In genomic region chrX:20284992-20285391, GRCh38 we compare ENCODE assay signal across 20 cellular contexts. TPM values are rescaled to one million over a fixed set of nuclear protein-coding genes. Genes with fewer than 3 reads are reported as not detected.
DNase-seq lines count a peak whose midpoint lies in the region; ATAC-seq, FAIRE-seq and TF ChIP-seq lines count a peak whose summit lies in the region.
"Had no signal": no experiment of that assay in that cellular context is flagged by ENCODE, and none has a peak within 500 bp of the region (broad histone marks: within the 10 kb centered on the region; RNA-seq: fewer than 3 reads in every experiment).

No MANE protein-coding gene starts in this region.

- H2AFZ ChIP-seq in PC-3 (ENCODE audit: low read length) (no peak overlapping the region), astrocyte (ENCODE audit: low read depth, low read length) (no peak overlapping the region)
- H2AFZ ChIP-seq: GM23248 had no signal

- H3K4me3 Mint-ChIP-seq in astrocyte (ENCODE audit: unreplicated experiment): no peak overlapping the region
- no peak overlapping the region for H3K4me3 Mint-ChIP-seq in activated CD4-positive, alpha-beta T cell treated with anti-CD3 and anti-CD28 coated beads for 36 hours
- H3K4me3 Mint-ChIP-seq: CD4-positive, alpha-beta T cell had no signal

- H3K9ac ChIP-seq in PC-3 (ENCODE audit: low read length) (peak overlapping the region; percentile 24; the same call in 1 of the 2 replicates), astrocyte (ENCODE audit: low read length) (no peak overlapping the region)
- H3K9ac ChIP-seq: GM23248 had no signal

- POLR2A ChIA-PET in PC-3 (lab: Charles Lee; ENCODE audit: unreplicated experiment): no interaction called here
- POLR2A ChIA-PET in activated CD4-positive, alpha-beta T cell treated with anti-CD3 and anti-CD28 coated beads for 36 hours (lab: Charles Lee): no interaction called here

- TF ChIP-seq CTCF in AG10803 (conservative IDR thresholded peaks at IDR 0.05; ENCODE audit: low read length) (no peak), PC-3 (conservative IDR thresholded peaks at IDR 0.05; ENCODE audit: low read depth, low read length) (no peak), astrocyte (IDR thresholded peaks at IDR 0.05; ENCODE audit: insufficient read depth, low read depth, low read length) (no peak), fibroblast of the aortic adventitia (IDR thresholded peaks at IDR 0.05; ENCODE audit: insufficient read depth, low read length) (no peak), psoas muscle (IDR thresholded peaks at IDR 0.05) (no peak)

- DNase-seq in AG10803 (ENCODE audit: low read depth): peak; percentile 48
- DNase-seq in PC-3: no peak
- no peak for DNase-seq in astrocyte (ENCODE audit: low read depth)
- peak; percentile 14 for DNase-seq in fibroblast of the aortic adventitia (ENCODE audit: low read depth)
- DNase-seq in psoas muscle: no peak
- no peak for DNase-seq in activated CD4-positive, alpha-beta T cell treated with anti-CD3 and anti-CD28 coated beads for 36 hours
- no peak for DNase-seq in NCI-H1694 treated with DMSO at 0.1 percent for 48 hours (lab: John Stamatoyannopoulos, UW)
- DNase-seq: ACHN; AML-193; Caco-2; CD4-positive, alpha-beta T cell had no signal

- BruUV-seq in PC-3 (replicated peaks; lab: Mats Ljungman, UMichigan): TSS peak; percentile 99

- H3K36me3 ChIP-seq in PC-3 (ENCODE audit: low read depth, low read length): no peaks in the 10 kb centered on the region
- no peaks in the 10 kb centered on the region for H3K36me3 ChIP-seq in astrocyte (ENCODE audit: insufficient read depth, low read length)
- H3K36me3 ChIP-seq in psoas muscle (ENCODE audit: insufficient read depth in 1 of 2, low read depth in 1 of 2): no peaks in the 10 kb centered on the region
- H3K36me3 ChIP-seq: HAP-1 had no signal

- no peaks in the 10 kb centered on the region for H3K36me3 Mint-ChIP-seq in astrocyte (ENCODE audit: low read depth, unreplicated experiment)
- no peaks in the 10 kb centered on the region for H3K36me3 Mint-ChIP-seq in activated CD4-positive, alpha-beta T cell treated with anti-CD3 and anti-CD28 coated beads for 36 hours (ENCODE audit: low read depth)

- H3K4me1 Mint-ChIP-seq in astrocyte (ENCODE audit: low read depth, unreplicated experiment): peaks cover 5% of the 10 kb centered on the region
- H3K4me1 Mint-ChIP-seq in activated CD4-positive, alpha-beta T cell treated with anti-CD3 and anti-CD28 coated beads for 36 hours: no peaks in the 10 kb centered on the region

- H3K79me2 ChIP-seq in PC-3 (ENCODE audit: low read length): no peaks in the 10 kb centered on the region
- no peaks in the 10 kb centered on the region for H3K79me2 ChIP-seq in astrocyte (ENCODE audit: insufficient read depth, low read length)

- no peaks in the 10 kb centered on the region for H3K27me3 Mint-ChIP-seq in astrocyte (ENCODE audit: low read depth, unreplicated experiment)
- H3K27me3 Mint-ChIP-seq in activated CD4-positive, alpha-beta T cell treated with anti-CD3 and anti-CD28 coated beads for 36 hours: no peaks in the 10 kb centered on the region
- H3K27me3 Mint-ChIP-seq: CD4-positive, alpha-beta T cell had no signal

- no peaks in the 10 kb centered on the region for H3K27me3 ChIP-seq in PC-3 (ENCODE audit: low read length)
- H3K27me3 ChIP-seq in astrocyte (ENCODE audit: insufficient read depth, low read length): no peaks in the 10 kb centered on the region
- H3K27me3 ChIP-seq in psoas muscle (ENCODE audit: insufficient read depth in 3 of 3, low read length in 2 of 3): no peaks in the 10 kb centered on the region

- H4K20me1 ChIP-seq in PC-3 (ENCODE audit: low read length): no peaks in the 10 kb centered on the region
- no peaks in the 10 kb centered on the region for H4K20me1 ChIP-seq in astrocyte (ENCODE audit: insufficient read depth, low read length)

- peak overlapping the region; percentile 62 for H3K4me2 ChIP-seq in PC-3 (ENCODE audit: low read length)
- H3K4me2 ChIP-seq in astrocyte (ENCODE audit: low read length): no peak overlapping the region

- H3K9me3 ChIP-seq in PC-3 (ENCODE audit: low read length): no peaks in the 10 kb centered on the region
- no peaks in the 10 kb centered on the region for H3K9me3 ChIP-seq in astrocyte (ENCODE audit: insufficient read depth, low read depth, low read length)
- no peaks in the 10 kb centered on the region for H3K9me3 ChIP-seq in psoas muscle
- H3K9me3 ChIP-seq: Caco-2, HAP-1 had no signal

- H3K4me1 ChIP-seq in PC-3 (ENCODE audit: insufficient read depth, low read length) (peaks cover 16% of the 10 kb centered on the region), astrocyte (ENCODE audit: insufficient read depth, low read length) (no peaks in the 10 kb centered on the region), psoas muscle (no peaks in the 10 kb centered on the region)
- H3K4me1 ChIP-seq: HAP-1 had no signal

- ATAC-seq in PC-3 (no peak), psoas muscle (no peak), HG02938 (IDR thresholded peaks at IDR 0.05; ENCODE audit: unreplicated experiment) (no peak)
- no peak for ATAC-seq in activated CD4-positive, alpha-beta T cell treated with anti-CD3 and anti-CD28 coated beads for 36 hours

- H3K4me3 ChIP-seq in AG10803 (ENCODE audit: low read length) (no peak overlapping the region), PC-3 (ENCODE audit: low read length) (no peak overlapping the region), astrocyte (ENCODE audit: insufficient read depth, low read depth, low read length) (no peak overlapping the region), fibroblast of the aortic adventitia (ENCODE audit: low read depth, low read length) (no peak overlapping the region), psoas muscle (no peak overlapping the region)
- H3K4me3 ChIP-seq: GM23248, HAP-1 had no signal

- FAIRE-seq in astrocyte (lab: Jason Lieb, UNC): peak; percentile 62
- FAIRE-seq: A204.1, D721Med, G401.6, GM12892, GM18507 had no signal

- peaks cover 2% of the 10 kb centered on the region for H3K9me3 Mint-ChIP-seq in astrocyte (ENCODE audit: unreplicated experiment)
- H3K9me3 Mint-ChIP-seq in activated CD4-positive, alpha-beta T cell treated with anti-CD3 and anti-CD28 coated beads for 36 hours (ENCODE audit: low read depth): peaks cover 5% of the 10 kb centered on the region
- H3K9me3 Mint-ChIP-seq: CD4-positive, alpha-beta T cell had no signal

- no peak overlapping the region for H3K27ac Mint-ChIP-seq in astrocyte (ENCODE audit: unreplicated experiment)
- no peak overlapping the region for H3K27ac Mint-ChIP-seq in activated CD4-positive, alpha-beta T cell treated with anti-CD3 and anti-CD28 coated beads for 36 hours
- H3K27ac Mint-ChIP-seq: CD4-positive, alpha-beta T cell had no signal

- CTCF ChIA-PET in PC-3 (lab: Charles Lee): no interaction called here
- CTCF ChIA-PET in activated CD4-positive, alpha-beta T cell treated with anti-CD3 and anti-CD28 coated beads for 36 hours (lab: Charles Lee): interaction anchor here (0.6 kb wide), 1 partner anchor 59 kb away, joined by 3 read pairs; no protein-coding TSS in a partner anchor

- intact Hi-C loops in PC-3 (cut with micrococcal nuclease) (loop anchor here (2.0 kb wide), 1 partner anchor 78 kb away; no protein-coding TSS in a partner anchor), psoas muscle (cut with DNase I) (no loop called here)
- intact Hi-C loops in activated CD4-positive, alpha-beta T cell treated with anti-CD3 and anti-CD28 coated beads for 36 hours (cut with DNase I, micrococcal nuclease): no loop called here

- H3K9me2 ChIP-seq in PC-3 (replicated peaks; ENCODE audit: low read length): no peaks in the 10 kb centered on the region

- WGBS in psoas muscle, 3 donors: 81 to 97% (median 94%) methylated on average over 1 of the region's 1 CpG

- H3F3A ChIP-seq in PC-3 (ENCODE audit: low read length, unreplicated experiment): no peaks in the 10 kb centered on the region

- peak overlapping the region; percentile 77 for H3K27ac ChIP-seq in PC-3 (ENCODE audit: low read length)
- H3K27ac ChIP-seq in astrocyte (ENCODE audit: low read depth, low read length): no peak overlapping the region
- no peak overlapping the region for H3K27ac ChIP-seq in psoas muscle
- H3K27ac ChIP-seq: C4-2B, GM23248 had no signal

RNA-seq across cellular contexts. Expression of gene RPS6KA3, which starts 18.3 kb away (rescaled TPM):
- 22.8 and 24.6 TPM in 2 replicates for total RNA-seq in PC-3 (2014; rRNA removed)
- total RNA-seq in astrocyte: 34.3 and 42.9 TPM in 2 replicates
- 42.5 and 58.1 TPM in 2 replicates for total RNA-seq in fibroblast of the aortic adventitia (ENCODE audit: low replicate concordance)
- 10 to 100 TPM; 56.4 to 91.9 (median 77.2) TPM for total RNA-seq in psoas muscle
- 10 to 100 TPM; 35.4 to 82.8 (median 39.1) TPM for polyA plus RNA-seq in psoas muscle
- total RNA-seq in activated CD4-positive, alpha-beta T cell treated with anti-CD3 and anti-CD28 coated beads for 36 hours: 10 to 100 TPM; 40.7 to 41.5 TPM

Comparison
In these comparisons a context has a peak if more than half of its experiments do, and no peak if none do; other contexts are left out.
1. DNase-seq: peak in AG10803 (single experiment) and fibroblast of the aortic adventitia (single experiment); none in PC-3 (single experiment), astrocyte (single experiment), psoas muscle (0 of 2), activated CD4-positive, alpha-beta T cell treated with anti-CD3 and anti-CD28 coated beads for 36 hours (single experiment) and NCI-H1694 treated with DMSO at 0.1 percent for 48 hours (single experiment).